Comparison of ENCODE assay signal across 15 cellular contexts in the genomic region with DNA sequence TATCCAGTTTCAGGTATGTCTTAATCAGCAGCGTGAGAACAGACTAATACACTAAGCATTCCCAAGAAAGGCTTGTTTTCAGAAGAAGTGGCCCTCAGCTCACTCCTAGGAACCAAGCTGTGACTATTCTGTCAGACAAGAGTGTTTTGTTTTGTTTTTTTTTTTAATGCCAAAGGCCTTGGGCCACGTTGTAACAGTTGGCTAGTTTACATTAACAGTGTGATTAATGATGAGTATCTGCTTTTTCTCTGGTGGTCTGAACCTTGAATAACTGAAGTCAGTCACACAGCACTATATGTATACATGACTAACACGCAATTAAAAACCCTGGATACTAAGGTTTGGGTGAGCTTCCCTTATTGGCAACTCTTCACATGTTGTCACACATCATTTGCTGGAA.
"Had no signal": no experiment of that assay in that cellular context is flagged by ENCODE, and none has a peak within 500 bp of the region (broad histone marks: within the 10 kb centered on the region; RNA-seq: fewer than 3 reads in every experiment).

No MANE protein-coding gene starts in this region.

- ATAC-seq: psoas muscle; right lobe of liver; stimulated activated naive CD8-positive, alpha-beta T cell treated with anti-CD3 and anti-CD28 coated beads, Interleukin-15, amount 100 ng/mL, for 72 hours had no signal

- FAIRE-seq: endometrium had no signal

- H3K36me3 ChIP-seq: ascending aorta, esophagus muscularis mucosa, right lobe of liver, upper lobe of left lung, WERI-Rb-1 had no signal

- DNase-seq: activated CD4-positive, alpha-beta T cell treated with anti-CD3 and anti-CD28 coated beads, Interleukin-2, amount 50 U/mL, for 48 hours; activated naive CD4-positive, alpha-beta T cell treated with anti-CD3 and anti-CD28 coated beads, Interleukin-2, amount 10 ng/mL, durations not matched to agents 7 days and 5 days; glutamatergic neuron; hypothalamus; kidney glomerular epithelial cell; psoas muscle; right lobe of liver; spleen; stimulated activated naive CD8-positive, alpha-beta T cell treated with anti-CD3 and anti-CD28 coated beads, Interleukin-15, amount 100 ng/mL, for 72 hours; testis; upper lobe of left lung; WERI-Rb-1 had no signal

- H3K4me3 ChIP-seq: ascending aorta, esophagus muscularis mucosa, psoas muscle, right lobe of liver, spleen, testis, upper lobe of left lung had no signal

- H3K9me3 ChIP-seq: esophagus muscularis mucosa, right lobe of liver, testis, upper lobe of left lung had no signal

- H3K27me3 ChIP-seq: ascending aorta, esophagus muscularis mucosa, right lobe of liver, spleen, testis, upper lobe of left lung had no signal
